11 cellular contexts compared by ENCODE assay signal in the genomic region with DNA sequence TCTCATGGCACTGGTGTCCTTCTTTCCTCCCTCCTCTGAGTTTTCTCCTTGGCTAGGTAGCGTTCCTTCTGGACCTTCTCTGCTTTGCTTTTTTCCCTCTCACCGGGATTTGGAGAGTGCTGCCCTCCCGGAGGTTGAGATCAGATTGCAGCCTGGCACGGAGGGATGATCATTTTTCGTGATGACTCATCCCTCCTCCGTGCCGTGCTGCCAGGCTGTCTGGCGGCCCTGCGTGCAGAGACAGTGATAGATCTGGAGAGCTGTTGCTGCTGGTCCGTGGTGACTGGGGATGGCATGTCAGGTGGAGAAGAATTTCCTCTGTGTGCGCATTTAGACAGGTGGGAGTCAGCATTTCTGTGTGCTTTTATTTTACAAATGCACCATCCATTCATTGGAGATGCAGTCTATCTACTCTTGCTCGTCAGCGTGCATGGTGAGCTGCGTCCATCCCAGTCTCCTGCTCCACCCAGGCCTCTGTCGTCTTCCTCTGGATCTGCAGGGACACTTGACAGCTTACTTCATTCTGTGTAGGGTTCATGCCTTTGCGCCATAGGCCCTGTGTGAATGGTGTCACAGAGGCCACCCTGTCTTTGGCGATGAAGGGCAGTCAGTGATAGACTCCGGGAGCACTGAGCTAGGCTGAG.
DNase-seq lines count a peak whose midpoint lies in the region; ATAC-seq and TF ChIP-seq lines count a peak whose summit lies in the region.
"Had no signal": no experiment of that assay in that cellular context is flagged by ENCODE, and none has a peak within 500 bp of the region (broad histone marks: within the 10 kb centered on the region; RNA-seq: fewer than 3 reads in every experiment).

No MANE protein-coding gene starts in this region.

- DNase-seq in NCI-H1417 (lab: John Stamatoyannopoulos, UW) (peak; percentile 29 to 87 (median 56)), NCI-H1417 treated with DMSO at 0.1 percent for 48 hours (lab: John Stamatoyannopoulos, UW) (no peak), NCI-H226 (peak; percentile 84), cerebellar nuclear complex (lab: John Stamatoyannopoulos, UW) (peak; percentile 6 to 54), gastrocnemius medialis (peak in 1 of 2 donors; percentile 27), MM.1S (no peak), NCI-H82 (lab: John Stamatoyannopoulos, UW) (no peak)
- DNase-seq: activated naive CD4-positive, alpha-beta T cell; kidney had no signal

- intact Hi-C loops in gastrocnemius medialis (cut with DNase I; ENCODE audit: low total_unique reads): no loop called here

- no peaks in the 10 kb centered on the region for H3K9me3 ChIP-seq in gastrocnemius medialis
- no peaks in the 10 kb centered on the region for H3K9me3 ChIP-seq in MM.1S (replicated peaks; ENCODE audit: insufficient read depth, low read length)

- no peaks in the 10 kb centered on the region for H3F3A ChIP-seq in MM.1S (ENCODE audit: insufficient read depth, low read length)

- H3K4me1 ChIP-seq in gastrocnemius medialis (peaks cover 6 to 11% of the 10 kb centered on the region in 2 donors), MM.1S (ENCODE audit: low read length) (no peaks in the 10 kb centered on the region)

- TF ChIP-seq CTCF in gastrocnemius medialis (IDR thresholded peaks at IDR 0.05 in 4 of 5, conservative IDR thresholded peaks at IDR 0.05 in 1 of 5) (no peak), MM.1S (IDR thresholded peaks at IDR 0.05; ENCODE audit: low read length) (no peak)

- no peaks in the 10 kb centered on the region for H3K79me2 ChIP-seq in MM.1S (ENCODE audit: low read length)

- H4K20me1 ChIP-seq in MM.1S (ENCODE audit: insufficient read depth, low read length): no peaks in the 10 kb centered on the region

- no peaks in the 10 kb centered on the region for H3K27me3 ChIP-seq in gastrocnemius medialis
- no peaks in the 10 kb centered on the region for H3K27me3 ChIP-seq in MM.1S (replicated peaks; ENCODE audit: insufficient read depth, low read length)

- no peak overlapping the region for H3K9ac ChIP-seq in MM.1S (ENCODE audit: low read length)

- H3K36me3 ChIP-seq in gastrocnemius medialis (no peaks in the 10 kb centered on the region), MM.1S (replicated peaks; ENCODE audit: insufficient read depth, low read length) (no peaks in the 10 kb centered on the region)

- ATAC-seq in gastrocnemius medialis: peak; percentile 84 to 91
- ATAC-seq in HG02870 (IDR thresholded peaks at IDR 0.05; ENCODE audit: unreplicated experiment): no peak

- in situ Hi-C loops in gastrocnemius medialis (cut with MboI; ENCODE audit: low sequenced_read_pairs in 4 of 4): no loop called here

- TF ChIP-seq POLR2A in gastrocnemius medialis (IDR thresholded peaks at IDR 0.05): no peak

- no peak overlapping the region for H2AFZ ChIP-seq in MM.1S (ENCODE audit: low read length)

- H3K4me3 ChIP-seq in gastrocnemius medialis: no peak overlapping the region
- no peak overlapping the region for H3K4me3 ChIP-seq in MM.1S (ENCODE audit: low read length)

- no peak overlapping the region for H3K4me2 ChIP-seq in MM.1S (ENCODE audit: low read depth, low read length)

- H3K27ac ChIP-seq in gastrocnemius medialis: no peak overlapping the region
- no peak overlapping the region for H3K27ac ChIP-seq in MM.1S (ENCODE audit: low read length)
- H3K27ac ChIP-seq: 22Rv1 had no signal

- H3K9me2 ChIP-seq in MM.1S (replicated peaks; ENCODE audit: insufficient read depth, low read length): no peaks in the 10 kb centered on the region

Comparison
In these comparisons a context has a peak if more than half of its experiments do, and no peak if none do; other contexts are left out.
1. DNase-seq: peak in NCI-H1417 (3 of 3), NCI-H226 (single experiment) and cerebellar nuclear complex (2 of 2); none in NCI-H1417 treated with DMSO at 0.1 percent for 48 hours (single experiment), MM.1S (single experiment) and NCI-H82 (single experiment).